In genomic region chr14:93892923-93893549, GRCh38 we compare ENCODE assay signal across 9 cellular contexts. TPM values are rescaled to one million over a fixed set of nuclear protein-coding genes. Genes with fewer than 3 reads are reported as not detected.
DNase-seq lines count a peak whose midpoint lies in the region; ATAC-seq, FAIRE-seq and TF ChIP-seq lines count a peak whose summit lies in the region.
"Had no signal": no experiment of that assay in that cellular context is flagged by ENCODE, and none has a peak within 500 bp of the region (broad histone marks: within the 10 kb centered on the region; RNA-seq: fewer than 3 reads in every experiment).

No MANE protein-coding gene starts in this region.

- CTCF ChIA-PET in HepG2 (lab: Yijun Ruan, JAX; ENCODE audit: low intra/inter-chr PET ratio, low total read pairs), result interaction anchor here (1.1 to 2.9 kb wide), 5 partner anchors 36 to 244 kb away, joined by 3 to 18 read pairs (median 4); no protein-coding TSS in a partner anchor

- H3K9me3 Mint-ChIP-seq in chondrocyte (ENCODE audit: low read depth), result no peaks in the 10 kb centered on the region
- H3K9me3 Mint-ChIP-seq: stimulated activated naive CD8-positive, alpha-beta T cell treated with anti-CD3 and anti-CD28 coated beads, Interleukin-15, Interleukin-2, amounts not matched to agents 100 ng/mL and 50 ng/mL, for 24 hours had no signal

- no peak overlapping the region for H3K27ac Mint-ChIP-seq in chondrocyte (ENCODE audit: unreplicated experiment)
- H3K27ac Mint-ChIP-seq: stimulated activated naive CD8-positive, alpha-beta T cell treated with anti-CD3 and anti-CD28 coated beads, Interleukin-15, Interleukin-2, amounts not matched to agents 100 ng/mL and 50 ng/mL, for 24 hours had no signal

- peak; percentile 76 for TF ChIP-seq RAD21 in HepG2 (CRISPR knock-in tag; IDR thresholded peaks at IDR 0.05)

- no TSS peak for BruUV-seq in HepG2 (replicated peaks; lab: Mats Ljungman, UMichigan)

- ATAC-seq in HepG2, result peak; percentile 80
- ATAC-seq in HG02610 (IDR thresholded peaks at IDR 0.05; ENCODE audit: unreplicated experiment), result no peak

- H3K4me2 ChIP-seq in HepG2 (ENCODE audit: low read depth, low read length), result peak overlapping the region; percentile 60

- peaks cover 55% of the 10 kb centered on the region for H3K4me1 ChIP-seq in HepG2 (ENCODE audit: insufficient read depth, low read length)

- H3K36me3 Mint-ChIP-seq in chondrocyte (ENCODE audit: low read depth), result no peaks in the 10 kb centered on the region

- H3K27ac ChIP-seq in HepG2 (ENCODE audit: extremely low read length, insufficient read depth, low read length), result no peak overlapping the region

- POLR2A ChIA-PET in HepG2 (lab: Yijun Ruan, JAX), result no interaction called here

- H4K20me1 ChIP-seq in HepG2 (ENCODE audit: insufficient read depth, low read length), result no peaks in the 10 kb centered on the region

- peaks cover 38% of the 10 kb centered on the region for H3K27me3 Mint-ChIP-seq in chondrocyte (ENCODE audit: low read depth)

- no peaks in the 10 kb centered on the region for H3K4me1 Mint-ChIP-seq in chondrocyte (ENCODE audit: low read depth)

- FAIRE-seq in HepG2 (lab: Jason Lieb, UNC), result peak; percentile 83

- TF ChIP-seq EP300 in HepG2 (IDR thresholded peaks at IDR 0.05; ENCODE audit: low read depth in 2 of 2, low read length in 2 of 2) (no peak), HepG2 (CRISPR knock-in tag; IDR thresholded peaks at IDR 0.05; ENCODE audit: borderline replicate concordance) (no peak)

- 17% methylated on average over 8 of the region's 13 CpGs for WGBS in HepG2 (ENCODE audit: low lambda C conversion rate)

- no peak overlapping the region for H3K4me3 Mint-ChIP-seq in chondrocyte (ENCODE audit: unreplicated experiment)
- H3K4me3 Mint-ChIP-seq: stimulated activated naive CD8-positive, alpha-beta T cell treated with anti-CD3 and anti-CD28 coated beads, Interleukin-15, Interleukin-2, amounts not matched to agents 100 ng/mL and 50 ng/mL, for 24 hours had no signal

- no peak overlapping the region for H3K9ac ChIP-seq in HepG2 (ENCODE audit: insufficient read depth, low read depth, low read length)

- TF ChIP-seq POLR2A in HepG2 (IDR thresholded peaks at IDR 0.05; ENCODE audit: insufficient read depth in 1 of 2, low read depth in 2 of 2, low read length in 2 of 2), result no peak

- in situ Hi-C loops in HepG2 (cut with HindIII; ENCODE audit: extremely low pct_ligation_motif_present, low pct_unique_long_range_greater_than_20kb), result no loop called here

- no peaks in the 10 kb centered on the region for H3K9me3 ChIP-seq in HepG2 (ENCODE audit: low read length)

- peak overlapping the region in 1 of 3 experiments; percentile 18; a peak in 1 of 6 replicates for H3K4me3 ChIP-seq in HepG2 (replicated peaks in 1 of 3; ENCODE audit: insufficient read depth in 1 of 3, low read depth in 2 of 3, low read length in 3 of 3)

- intact Hi-C loops in HepG2 (cut with micrococcal nuclease; ENCODE audit: unreplicated experiment), result loop anchor here (1.0 to 10.0 kb wide), 3 partner anchors 108 to 238 kb away; partner anchors contain the start of gene PRIMA1

- no peak overlapping the region for H2AFZ ChIP-seq in HepG2 (ENCODE audit: low read length)

- TF ChIP-seq CTCF in chondrocyte (IDR thresholded peaks at IDR 0.05) (peak; percentile 95), HepG2 (CRISPR knock-in tag; IDR thresholded peaks at IDR 0.05) (peak; percentile 89)

- DNase-seq in SIG-M5 treated with dmso at 0.1 percent for 504 hours (lab: John Stamatoyannopoulos, UW; ENCODE audit: unreplicated experiment), result peak; percentile 15
- no peak for DNase-seq in SIG-M5 (lab: John Stamatoyannopoulos, UW)
- peak; percentile 5 for DNase-seq in NCI-H1048 (lab: John Stamatoyannopoulos, UW)
- peak; percentile 48 to 69 for DNase-seq in activated CD4-positive, alpha-beta T cell treated with anti-CD3 and anti-CD28 coated beads for 4 hours
- DNase-seq in chondrocyte (ENCODE audit: low spot score), result no peak
- peak; percentile 44 for DNase-seq in HepG2 (ENCODE audit: low spot score)
- peak; percentile 60 to 72 for DNase-seq in stimulated activated CD4-positive, alpha-beta T cell treated with anti-CD3 and anti-CD28 coated beads, Interleukin-4, amount 100 ng/mL, for 48 hours (ENCODE audit: low read depth in 2 of 2)

- H3K36me3 ChIP-seq in HepG2 (replicated peaks in 1 of 2; ENCODE audit: control insufficient read depth in 1 of 2, insufficient read depth in 2 of 2, low read length in 2 of 2), result no peaks in the 10 kb centered on the region

- H3K79me2 ChIP-seq in HepG2 (ENCODE audit: insufficient read depth, low read length), result no peaks in the 10 kb centered on the region

- H3K27me3 ChIP-seq in HepG2 (ENCODE audit: control insufficient read depth in 1 of 2, insufficient read depth in 2 of 2, low read length in 2 of 2), result peaks cover 5 to 48% of the 10 kb centered on the region in 2 experiments; a peak in 4 of 5 replicates

TF ChIP-seq in HepG2, 621 proteins besides CTCF, POLR2A, EP300 and RAD21 (continues in another document):
- TF ChIP-seq GATAD2A (CRISPR knock-in tag; IDR thresholded peaks at IDR 0.05), result 0 out of 2 replicates have a peak, but pooled peaks have one; percentile 13
- TF ChIP-seq SIX4 (CRISPR knock-in tag; IDR thresholded peaks at IDR 0.05), result no peak
- peak; percentile 36; the same call in 1 of the 2 replicates for TF ChIP-seq FOXO1 (CRISPR knock-in tag; IDR thresholded peaks at IDR 0.05)
- peak; percentile 77 for TF ChIP-seq SMC3 (IDR thresholded peaks at IDR 0.05; ENCODE audit: low read length)
- TF ChIP-seq MAX (IDR thresholded peaks at IDR 0.05), result peak; percentile 31; the same call in 1 of the 2 replicates
- TF ChIP-seq POGK (CRISPR knock-in tag; conservative IDR thresholded peaks at IDR 0.05), result 0 out of 2 replicates have a peak, but pooled peaks have one; percentile 39
- TF ChIP-seq STAG1 (CRISPR knock-in tag; IDR thresholded peaks at IDR 0.05), result peak; percentile 77
- 0 out of 2 replicates have a peak, but pooled peaks have one; percentile 19 for TF ChIP-seq GFI1 (CRISPR knock-in tag; IDR thresholded peaks at IDR 0.05; ENCODE audit: borderline replicate concordance)
- TF ChIP-seq WIZ (CRISPR knock-in tag; IDR thresholded peaks at IDR 0.05), result no peak
- TF ChIP-seq DNMT3B (CRISPR knock-in tag; conservative IDR thresholded peaks at IDR 0.05), result no peak
- peak; percentile 48; the same call in 1 of the 2 replicates for TF ChIP-seq KDM2A (CRISPR knock-in tag; IDR thresholded peaks at IDR 0.05; ENCODE audit: borderline replicate concordance, low read depth)
- TF ChIP-seq ZNF124 (CRISPR knock-in tag; IDR thresholded peaks at IDR 0.05), result no peak
- TF ChIP-seq SP4 (CRISPR knock-in tag; IDR thresholded peaks at IDR 0.05), result 0 out of 2 replicates have a peak, but pooled peaks have one; percentile 37
- TF ChIP-seq YY1 (IDR thresholded peaks at IDR 0.05; ENCODE audit: insufficient read depth, insufficient replicate concordance, low read depth, low read length), result peak; percentile 31
- TF ChIP-seq ZFX (CRISPR knock-in tag; IDR thresholded peaks at IDR 0.05; ENCODE audit: low read depth), result peak; percentile 61
- peak; percentile 18; the same call in 1 of the 2 replicates for TF ChIP-seq FOXK1 (CRISPR knock-in tag; IDR thresholded peaks at IDR 0.05; ENCODE audit: borderline replicate concordance, low read depth)

RNA-seq across cellular contexts. Expression of gene FAM181A, which starts 34.1 kb away (rescaled TPM):
- total RNA-seq in chondrocyte, result not detected in 3 replicates
- total RNA-seq in HepG2 (2016; rRNA removed; fragmentation: Illumina TruSeq; extraction: Trizol), result 1.1 and 1.5 TPM in 2 replicates
- 0.18 and 0.51 TPM in 2 replicates for total RNA-seq in HepG2 (2016; cell fraction: cytosol; rRNA removed; fragmentation: Illumina TruSeq; extraction: Trizol; ENCODE audit: low read depth)
- total RNA-seq in HepG2 (2016; cell fraction: insoluble cytoplasmic fraction; rRNA removed; fragmentation: Illumina TruSeq; extraction: Trizol), result 0.95 and 1.2 TPM in 2 replicates
- 1.1 and 1.4 TPM in 2 replicates for total RNA-seq in HepG2 (2016; cell fraction: membrane; rRNA removed; fragmentation: Illumina TruSeq; extraction: Trizol)
- 0.38 and 1.1 TPM in 2 replicates for total RNA-seq in HepG2 (2016; cell fraction: nucleus; rRNA removed; fragmentation: Illumina TruSeq; extraction: Trizol)
- 0.80 and 1.1 TPM in 2 replicates for polyA plus RNA-seq in HepG2 (2011; rRNA removed)
- 0.47 and 0.89 TPM in 2 replicates for polyA plus RNA-seq in HepG2 (2011; cell fraction: cytosol; rRNA removed)
- polyA plus RNA-seq in HepG2 (2011; cell fraction: nucleus; rRNA removed), result 0.45 and 0.61 TPM in 2 replicates
- 0.69 and 0.97 TPM in 2 replicates for polyA plus RNA-seq in HepG2 (2012)
- 0.54 and 0.60 TPM in 2 replicates for polyA plus RNA-seq in HepG2 (2016; cell fraction: cytosol; fragmentation: Illumina TruSeq; extraction: Trizol; ENCODE audit: low read depth)
- polyA plus RNA-seq in HepG2 (2016; cell fraction: insoluble cytoplasmic fraction; fragmentation: Illumina TruSeq; extraction: Trizol; ENCODE audit: low read depth), result 1.4 and 1.8 TPM in 2 replicates
- polyA plus RNA-seq in HepG2 (2016; cell fraction: membrane; fragmentation: Illumina TruSeq; extraction: Trizol; ENCODE audit: low read depth), result 0.57 and 0.84 TPM in 2 replicates
- 1.6 and 2.1 TPM in 2 replicates for polyA plus RNA-seq in HepG2 (2016; cell fraction: nucleus; fragmentation: Illumina TruSeq; extraction: Trizol; ENCODE audit: insufficient read depth, low read depth)
- 1.6 TPM in 1 of 2 replicates, not detected in the other for polyA minus RNA-seq in HepG2 (2011; rRNA and poly(A)+ RNA removed; ENCODE audit: low replicate concordance)
- not detected in 2 replicates for polyA minus RNA-seq in HepG2 (2011; cell fraction: cytosol; rRNA and poly(A)+ RNA removed)
- not detected in 2 replicates for polyA minus RNA-seq in HepG2 (2011; cell fraction: nucleus; rRNA and poly(A)+ RNA removed)

Comparison
In these comparisons a context has a peak if more than half of its experiments do, and no peak if none do; other contexts are left out.
1. DNase-seq: peak in SIG-M5 treated with dmso at 0.1 percent for 504 hours (single experiment), NCI-H1048 (single experiment), activated CD4-positive, alpha-beta T cell treated with anti-CD3 and anti-CD28 coated beads for 4 hours (2 of 2), HepG2 (single experiment) and stimulated activated CD4-positive, alpha-beta T cell treated with anti-CD3 and anti-CD28 coated beads, Interleukin-4, amount 100 ng/mL, for 48 hours (2 of 2); none in SIG-M5 (single experiment) and chondrocyte (single experiment).